8 cellular contexts compared by ENCODE assay signal in genomic region chr19:2083174-2083854, GRCh38. TPM values are rescaled to one million over a fixed set of nuclear protein-coding genes. Genes with fewer than 3 reads are reported as not detected.
A peak's percentile ranks its signal among the peaks of the same experiment; 100 is the strongest.
DNase-seq lines count a peak whose midpoint lies in the region; ATAC-seq and TF ChIP-seq lines count a peak whose summit lies in the region.

No MANE protein-coding gene starts in this region.

- DNase-seq in T-cell (peak; percentile 51 to 78 (median 68)), caudate nucleus (lab: John Stamatoyannopoulos, UW) (no peak), omental fat pad (ENCODE audit: low spot score) (no peak)
- peak; percentile 47 to 64 for DNase-seq in stimulated activated CD4-positive, alpha-beta T cell treated with anti-CD3 and anti-CD28 coated beads, Interleukin-1b, Interleukin-23, amount 100 ng/mL, for 4 hours (ENCODE audit: low read depth in 2 of 2)

- H3K27me3 Mint-ChIP-seq in T-cell, result no peaks in the 10 kb centered on the region

- ATAC-seq in T-cell (replicated peaks in 1 of 4) (peak; percentile 36 to 62 (median 52)), omental fat pad (ENCODE audit: low FRiP score) (no peak), GM19023 (IDR thresholded peaks at IDR 0.05; ENCODE audit: unreplicated experiment) (no peak), HG02870 (IDR thresholded peaks at IDR 0.05; ENCODE audit: unreplicated experiment) (no peak), GM19467 (IDR thresholded peaks at IDR 0.05; ENCODE audit: unreplicated experiment) (no peak)

- H3K27ac ChIP-seq in caudate nucleus (ENCODE audit: low read depth, low read length), result peak overlapping the region; percentile 44

- peak; percentile 62 for TF ChIP-seq POLR2A in GM15510 (IDR thresholded peaks at IDR 0.05; ENCODE audit: borderline replicate concordance, extremely low read depth, insufficient read length)

- peak overlapping the region; percentile 99 for H3K27ac Mint-ChIP-seq in T-cell

- no peaks in the 10 kb centered on the region for H3K9me3 Mint-ChIP-seq in T-cell

- peaks cover 18% of the 10 kb centered on the region for H3K36me3 Mint-ChIP-seq in T-cell

- H3K4me1 Mint-ChIP-seq in T-cell, result peaks cover 70 to 82% (median 78%) of the 10 kb centered on the region in 3 donors

- H3K4me3 Mint-ChIP-seq in T-cell, result peak overlapping the region; percentile 98 to 99 (median 99)

- CTCF ChIA-PET in T-cell (lab: Charles Lee), result interaction anchor here (0.5 to 1.0 kb wide), 2 partner anchors 13 to 89 kb away, joined by 3 to 4 read pairs; no protein-coding TSS in a partner anchor

- POLR2A ChIA-PET in T-cell (lab: Charles Lee), result interaction anchor here (0.5 to 0.7 kb wide), 4 partner anchors 13 to 393 kb away, joined by 3 to 12 read pairs (median 5); partner anchors contain the start of gene GADD45B (in 1 of the 2)

- no peak for TF ChIP-seq CTCF in omental fat pad (IDR thresholded peaks at IDR 0.05)

RNA-seq across cellular contexts. Expression of gene MOB3A, which starts 12.8 kb away (rescaled TPM):
- 100 to 1,000 TPM in 4 of 5 donors, 10 to 100 TPM in 1; 98.6 to 162 (median 142) TPM for total RNA-seq in T-cell
- 10 to 100 TPM; 29.7 to 51.7 (median 44.8) TPM for total RNA-seq in omental fat pad

RNA-seq across cellular contexts. Expression of gene IZUMO4, which starts 13.4 kb away (rescaled TPM):
- 10 to 100 TPM; 14.0 to 23.5 (median 19.7) TPM for total RNA-seq in T-cell
- 1 to 10 TPM; 3.7 to 5.5 (median 4.6) TPM for total RNA-seq in omental fat pad

RNA-seq across cellular contexts. Expression of gene MKNK2, which starts 32.3 kb away (rescaled TPM):
- total RNA-seq in T-cell (100 to 1,000 TPM; 196 to 242 (median 234) TPM), omental fat pad (100 to 1,000 TPM; 133 to 232 (median 178) TPM)

Comparison
In these comparisons a context has a peak if more than half of its experiments do, and no peak if none do; other contexts are left out.
1. ATAC-seq: peak in T-cell (4 of 4); none in omental fat pad (single experiment), GM19023 (single experiment), HG02870 (single experiment) and GM19467 (single experiment).
2. DNase-seq: peak in T-cell (34 of 34) and stimulated activated CD4-positive, alpha-beta T cell treated with anti-CD3 and anti-CD28 coated beads, Interleukin-1b, Interleukin-23, amount 100 ng/mL, for 4 hours (2 of 2); none in caudate nucleus (0 of 61) and omental fat pad (single experiment).